ENCODE assay signal across 8 cellular contexts in the genomic region with DNA sequence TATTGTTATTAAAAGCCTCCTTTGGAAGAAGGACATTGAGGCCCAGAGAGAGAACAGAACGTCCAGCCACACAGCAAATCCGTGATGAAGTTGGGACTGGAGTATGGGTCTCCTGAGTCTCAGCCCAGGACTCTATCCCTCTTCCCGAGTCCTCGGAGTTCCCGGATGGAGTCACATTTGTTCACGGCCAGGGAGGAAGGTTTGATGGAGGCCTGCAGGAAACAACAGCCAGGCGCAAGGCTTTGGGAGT. TPM values are rescaled to one million over a fixed set of nuclear protein-coding genes. Genes with fewer than 3 reads are reported as not detected.
A peak's percentile ranks its signal among the peaks of the same experiment; 100 is the strongest.
DNase-seq lines count a peak whose midpoint lies in the region; ATAC-seq and TF ChIP-seq lines count a peak whose summit lies in the region.

No MANE protein-coding gene starts in this region.

- H3K4me3 ChIP-seq in SU-DHL-6 (ENCODE audit: insufficient read depth, low read length, poor library complexity, severe bottlenecking) (peak overlapping the region; percentile 89), skeletal muscle satellite cell (ENCODE audit: low read length) (peak overlapping the region; percentile 76)

- no peaks in the 10 kb centered on the region for H3K9me3 ChIP-seq in SU-DHL-6 (ENCODE audit: insufficient read depth, low read length)
- H3K9me3 ChIP-seq in skeletal muscle satellite cell (replicated peaks; ENCODE audit: low read length): no peaks in the 10 kb centered on the region

- peak; percentile 8 for ATAC-seq in GM21737 (IDR thresholded peaks at IDR 0.05; ENCODE audit: unreplicated experiment)
- ATAC-seq in GM19395 (IDR thresholded peaks at IDR 0.05; ENCODE audit: unreplicated experiment): no peak
- ATAC-seq in HG03095 (IDR thresholded peaks at IDR 0.05; ENCODE audit: unreplicated experiment): no peak
- ATAC-seq in HG02870 (IDR thresholded peaks at IDR 0.05; ENCODE audit: unreplicated experiment): no peak

- peaks cover 30% of the 10 kb centered on the region for H3F3A ChIP-seq in SU-DHL-6 (ENCODE audit: insufficient read depth)

- no peaks in the 10 kb centered on the region for H3K9me2 ChIP-seq in SU-DHL-6 (replicated peaks; ENCODE audit: insufficient read depth, low read length)

- peak overlapping the region; percentile 85 for H2AFZ ChIP-seq in SU-DHL-6 (ENCODE audit: low read depth, low read length, severe bottlenecking)

- peak overlapping the region; percentile 90 for H3K9ac ChIP-seq in SU-DHL-6 (ENCODE audit: low read length)
- H3K9ac ChIP-seq in skeletal muscle satellite cell (ENCODE audit: low read depth, low read length): peak overlapping the region; percentile 96

- H3K27me3 ChIP-seq in SU-DHL-6 (ENCODE audit: low read length): no peaks in the 10 kb centered on the region
- no peaks in the 10 kb centered on the region for H3K27me3 ChIP-seq in skeletal muscle satellite cell (ENCODE audit: control insufficient read depth, insufficient read depth, low read length)

- H3K4me2 ChIP-seq in SU-DHL-6 (ENCODE audit: low read depth, low read length, poor library complexity, severe bottlenecking) (peak overlapping the region; percentile 89), skeletal muscle satellite cell (ENCODE audit: low read length) (peak overlapping the region; percentile 88)

- H4K20me1 ChIP-seq in SU-DHL-6 (ENCODE audit: low read depth, low read length): peaks cover 3% of the 10 kb centered on the region; the same call in 1 of the 2 replicates

- peak overlapping the region; percentile 69 for H3K27ac ChIP-seq in SU-DHL-6 (ENCODE audit: low read depth, low read length)

- peak; percentile 18 for DNase-seq in germinal center (ENCODE audit: low spot score)
- no peak for DNase-seq in activated effector memory CD4-positive, alpha-beta T cell treated with Interleukin-2 at 50 U/mL for 16 hours

- peaks cover 36% of the 10 kb centered on the region for H3K79me2 ChIP-seq in SU-DHL-6 (ENCODE audit: insufficient read depth, low read length)

- H3K36me3 ChIP-seq in SU-DHL-6 (ENCODE audit: low read length): peaks cover 8% of the 10 kb centered on the region
- peaks cover 18% of the 10 kb centered on the region for H3K36me3 ChIP-seq in skeletal muscle satellite cell (ENCODE audit: insufficient read depth, low read length)

- H3K4me1 ChIP-seq in skeletal muscle satellite cell (ENCODE audit: control insufficient read depth, insufficient read depth, low read length): peaks cover 21% of the 10 kb centered on the region

- no peak for TF ChIP-seq CTCF in SU-DHL-6 (IDR thresholded peaks at IDR 0.05; ENCODE audit: insufficient read depth, low read length, poor library complexity, severe bottlenecking)

RNA-seq across cellular contexts. Expression of gene TXLNA, which starts 0.4 kb away (rescaled TPM):
- 69.0 and 79.9 TPM in 2 replicates for total RNA-seq in skeletal muscle satellite cell (2012; rRNA removed)

RNA-seq across cellular contexts. Expression of gene CCDC28B, which starts 21.3 kb away (rescaled TPM):
- 4.4 and 7.6 TPM in 2 replicates for total RNA-seq in skeletal muscle satellite cell (2012; rRNA removed)

RNA-seq across cellular contexts. Expression of gene IQCC, which starts 26.4 kb away (rescaled TPM):
- 0.76 and 2.2 TPM in 2 replicates for total RNA-seq in skeletal muscle satellite cell (2012; rRNA removed)

RNA-seq across cellular contexts. Expression of gene DCDC2B, which starts 29.8 kb away (rescaled TPM):
- not detected in 2 replicates for total RNA-seq in skeletal muscle satellite cell (2012; rRNA removed)

RNA-seq across cellular contexts. Expression of gene TMEM234, which starts 43.0 kb away (rescaled TPM):
- 12.7 and 18.1 TPM in 2 replicates for total RNA-seq in skeletal muscle satellite cell (2012; rRNA removed)
